In the genomic region with DNA sequence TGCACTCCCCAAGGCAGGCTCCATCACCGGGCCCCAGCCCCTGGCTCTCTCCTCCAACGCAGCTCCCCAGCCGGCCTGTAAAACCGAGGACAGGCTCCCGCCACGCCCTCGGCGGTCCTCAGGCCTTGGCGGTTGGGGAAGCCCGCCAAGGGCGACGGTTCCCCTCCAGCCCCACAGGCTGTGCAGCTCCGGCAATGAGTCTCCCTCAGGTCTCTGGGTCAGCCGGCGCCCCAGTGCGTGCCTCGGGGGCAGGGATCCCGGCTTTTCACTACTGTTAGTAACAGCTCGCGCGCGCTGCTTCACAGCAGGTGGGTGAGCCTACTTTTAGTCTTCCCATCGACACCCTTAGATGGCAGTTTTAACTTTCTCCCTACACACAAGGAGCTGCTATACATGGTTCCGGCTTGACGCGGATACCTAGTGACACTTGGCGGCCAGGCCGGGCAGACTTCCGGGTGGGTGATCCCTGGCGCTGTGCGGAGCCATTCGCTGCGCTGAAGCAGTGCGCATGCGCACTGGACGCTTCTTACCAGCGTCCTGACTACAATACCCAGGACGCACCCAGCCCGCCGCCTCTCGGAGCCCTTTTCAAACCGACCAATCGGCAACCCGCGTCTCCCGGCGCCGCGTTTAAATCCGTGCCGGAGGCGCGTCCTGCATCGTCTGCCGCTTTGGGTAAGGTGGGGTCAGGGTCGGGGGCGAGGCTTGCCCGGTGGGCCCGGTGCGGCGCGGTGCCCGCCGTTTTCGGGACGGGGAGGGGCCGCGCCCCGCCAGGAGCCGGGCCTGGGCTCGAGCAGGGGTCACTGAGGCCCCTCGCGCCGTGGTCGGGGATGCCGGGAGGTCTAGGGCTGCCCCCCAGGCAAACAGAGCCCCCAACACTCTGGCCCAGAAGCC, we compare ENCODE assay signal across 8 cellular contexts. TPM values are rescaled to one million over a fixed set of nuclear protein-coding genes. Genes with fewer than 3 reads are reported as not detected.
DNase-seq lines count a peak whose midpoint lies in the region; ATAC-seq and TF ChIP-seq lines count a peak whose summit lies in the region.

A gene with protein sequence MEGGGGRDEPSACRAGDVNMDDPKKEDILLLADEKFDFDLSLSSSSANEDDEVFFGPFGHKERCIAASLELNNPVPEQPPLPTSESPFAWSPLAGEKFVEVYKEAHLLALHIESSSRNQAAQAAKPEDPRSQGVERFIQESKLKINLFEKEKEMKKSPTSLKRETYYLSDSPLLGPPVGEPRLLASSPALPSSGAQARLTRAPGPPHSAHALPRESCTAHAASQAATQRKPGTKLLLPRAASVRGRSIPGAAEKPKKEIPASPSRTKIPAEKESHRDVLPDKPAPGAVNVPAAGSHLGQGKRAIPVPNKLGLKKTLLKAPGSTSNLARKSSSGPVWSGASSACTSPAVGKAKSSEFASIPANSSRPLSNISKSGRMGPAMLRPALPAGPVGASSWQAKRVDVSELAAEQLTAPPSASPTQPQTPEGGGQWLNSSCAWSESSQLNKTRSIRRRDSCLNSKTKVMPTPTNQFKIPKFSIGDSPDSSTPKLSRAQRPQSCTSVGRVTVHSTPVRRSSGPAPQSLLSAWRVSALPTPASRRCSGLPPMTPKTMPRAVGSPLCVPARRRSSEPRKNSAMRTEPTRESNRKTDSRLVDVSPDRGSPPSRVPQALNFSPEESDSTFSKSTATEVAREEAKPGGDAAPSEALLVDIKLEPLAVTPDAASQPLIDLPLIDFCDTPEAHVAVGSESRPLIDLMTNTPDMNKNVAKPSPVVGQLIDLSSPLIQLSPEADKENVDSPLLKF (plus strand): TSS at position 614 of the 894 bp plus-strand sequence. CDS start 531 bp downstream, outside the sequence.

- DNase-seq in DMS53 treated with DMSO at 0.1 percent for 48 hours (lab: John Stamatoyannopoulos, UW; ENCODE audit: unreplicated experiment) (peak; percentile 84), KG1 (lab: John Stamatoyannopoulos, UW) (peak; percentile 93), Panc1 (ENCODE audit: low read depth, low spot score) (peak; percentile 87)
- DNase-seq in activated T-cell treated with anti-CD3 and anti-CD28 coated beads, Interleukin-2, amount 50 U/mL, for 48 hours: peak; percentile 97
- peak; percentile 94 to 97 for DNase-seq in stimulated activated CD8-positive, alpha-beta memory T cell treated with anti-CD3 and anti-CD28 coated beads, Interleukin-7, amount 100 ng/mL, for 4 hours (ENCODE audit: low read depth in 2 of 2)

- CTCF ChIA-PET in Panc1 (lab: Charles Lee): no interaction called here

- H3K27me3 ChIP-seq in Panc1 (ENCODE audit: control insufficient read depth, insufficient read depth, low read length) (no peaks in the 10 kb centered on the region), muscle layer of duodenum (ENCODE audit: low read depth, low read length) (no peaks in the 10 kb centered on the region)

- H3K36me3 ChIP-seq in Panc1 (ENCODE audit: control insufficient read depth, insufficient read depth, low read length) (peaks cover 6% of the 10 kb centered on the region), muscle layer of duodenum (ENCODE audit: control insufficient read depth in 1 of 2, insufficient read depth in 2 of 2, low read length in 2 of 2) (peaks cover 11 to 19% of the 10 kb centered on the region in 2 donors)

- peak; percentile 83 for ATAC-seq in GM21723 (IDR thresholded peaks at IDR 0.05; ENCODE audit: unreplicated experiment)
- peak; percentile 98 for ATAC-seq in Panc1
- peak; percentile 97 for ATAC-seq in esophagus mucosa

- POLR2A ChIA-PET in Panc1 (lab: Charles Lee): no interaction called here

- H3K27ac ChIP-seq in Panc1 (ENCODE audit: low read length) (peak within 1 kb of the TSS; percentile 82), muscle layer of duodenum (ENCODE audit: low read length) (peak within 1 kb of the TSS; percentile 90)

- intact Hi-C loops in Panc1 (cut with micrococcal nuclease; ENCODE audit: unreplicated experiment): loop anchor here (5.0 kb wide), 1 partner anchor 174 kb away; no protein-coding TSS in a partner anchor

- TF ChIP-seq CTCF in Panc1 (IDR thresholded peaks at IDR 0.05): no peak

- BruUV-seq in Panc1 (replicated peaks; lab: Mats Ljungman, UMichigan): no TSS peak

- no peaks in the 10 kb centered on the region for H3K9me3 ChIP-seq in Panc1 (ENCODE audit: control insufficient read depth, insufficient read depth, low read depth, low read length)
- H3K9me3 ChIP-seq in muscle layer of duodenum (ENCODE audit: control insufficient read depth in 1 of 2, low read length in 2 of 2): no peaks in the 10 kb centered on the region

- H3K4me1 ChIP-seq in Panc1 (ENCODE audit: control insufficient read depth, insufficient read depth, low read length): no peaks in the 10 kb centered on the region; the same call in 1 of the 2 replicates
- H3K4me1 ChIP-seq in muscle layer of duodenum (ENCODE audit: control insufficient read depth in 1 of 2, insufficient read depth in 2 of 2, low read length in 2 of 2): peaks cover 3 to 18% of the 10 kb centered on the region in 2 donors

- H3K4me3 ChIP-seq in Panc1 (ENCODE audit: low read depth in 2 of 2, low read length in 2 of 2) (peak within 1 kb of the TSS; percentile 73 to 74), muscle layer of duodenum (ENCODE audit: low read depth in 1 of 2, low read length in 2 of 2) (peak within 1 kb of the TSS; percentile 74 to 77)

- in situ Hi-C loops in Panc1 (cut with HindIII; ENCODE audit: low pct_unique_long_range_greater_than_20kb, low sequenced_read_pairs): no loop called here

RNA-seq across cellular contexts. Expression of the gene that starts here (rescaled TPM):
- total RNA-seq in Panc1 (2021; ENCODE audit: unreplicated experiment) (36.2 TPM), esophagus mucosa (10.2 TPM)
- polyA plus RNA-seq in Panc1 (2012; ENCODE audit: insufficient read length): 14.8 TPM

Comparison
In these comparisons a context has a peak if more than half of its experiments do, and no peak if none do; other contexts are left out.
1. Peak in every context shown above with its lines: DNase-seq, ATAC-seq, H3K4me3 ChIP-seq and H3K27ac ChIP-seq.